Comparison of ENCODE assay signal across 12 cellular contexts in genomic region chr11:47991894-47992293, GRCh38. TPM values are rescaled to one million over a fixed set of nuclear protein-coding genes. Genes with fewer than 3 reads are reported as not detected.
DNase-seq lines count a peak whose midpoint lies in the region; ATAC-seq, FAIRE-seq and TF ChIP-seq lines count a peak whose summit lies in the region.
"Had no signal": no experiment of that assay in that cellular context is flagged by ENCODE, and none has a peak within 500 bp of the region (broad histone marks: within the 10 kb centered on the region; RNA-seq: fewer than 3 reads in every experiment).

No MANE protein-coding gene starts in this region.

- peaks cover 59% of the 10 kb centered on the region for H3K4me1 Mint-ChIP-seq in Calu3 (ENCODE audit: low read depth, unreplicated experiment)
- peaks cover 15% of the 10 kb centered on the region for H3K4me1 Mint-ChIP-seq in astrocyte (ENCODE audit: low read depth, unreplicated experiment)
- H3K4me1 Mint-ChIP-seq in naive thymus-derived CD4-positive, alpha-beta T cell, result peaks cover 17 to 73% (median 62%) of the 10 kb centered on the region in 7 donors

- POLR2A ChIA-PET in naive thymus-derived CD4-positive, alpha-beta T cell (lab: Charles Lee), result interaction anchor here (1.8 kb wide), 1 partner anchor 9 kb away, joined by 9 read pairs; no protein-coding TSS in a partner anchor

- no peaks in the 10 kb centered on the region for H3K9me3 ChIP-seq in astrocyte (ENCODE audit: insufficient read depth, low read depth, low read length)
- no peaks in the 10 kb centered on the region for H3K9me3 ChIP-seq in naive thymus-derived CD4-positive, alpha-beta T cell (ENCODE audit: control insufficient read depth in 2 of 3, low read length in 3 of 3)
- H3K9me3 ChIP-seq: breast epithelium, Caco-2 had no signal

- H3K27me3 Mint-ChIP-seq in Calu3 (ENCODE audit: unreplicated experiment) (no peaks in the 10 kb centered on the region), astrocyte (ENCODE audit: low read depth, unreplicated experiment) (no peaks in the 10 kb centered on the region)
- H3K27me3 Mint-ChIP-seq in naive thymus-derived CD4-positive, alpha-beta T cell, result no peaks in the 10 kb centered on the region

- TF ChIP-seq CTCF in C4-2B (conservative IDR thresholded peaks at IDR 0.05) (no peak), Calu3 (IDR thresholded peaks at IDR 0.05; ENCODE audit: unreplicated experiment) (no peak), astrocyte (IDR thresholded peaks at IDR 0.05; ENCODE audit: insufficient read depth, low read depth, low read length) (no peak)

- no peak overlapping the region for H2AFZ ChIP-seq in astrocyte (ENCODE audit: low read depth, low read length)

- BruUV-seq in Calu3 (replicated peaks; lab: Mats Ljungman, UMichigan), result no TSS peak

- H3K4me1 ChIP-seq in astrocyte (ENCODE audit: insufficient read depth, low read length), result peaks cover 11% of the 10 kb centered on the region
- peaks cover 6 to 17% of the 10 kb centered on the region in 2 donors for H3K4me1 ChIP-seq in naive thymus-derived CD4-positive, alpha-beta T cell (ENCODE audit: control insufficient read depth in 2 of 2, insufficient read depth in 2 of 2, low read length in 2 of 2)
- H3K4me1 ChIP-seq: breast epithelium had no signal

- intact Hi-C loops in Calu3 (cut with micrococcal nuclease; ENCODE audit: unreplicated experiment), result loop anchor here (2.0 to 5.0 kb wide), 2 partner anchors 45 to 63 kb away; no protein-coding TSS in a partner anchor
- intact Hi-C loops in naive thymus-derived CD4-positive, alpha-beta T cell (cut with micrococcal nuclease), result loop anchor here in 1 of 2 donors (1.0 kb wide), 1 partner anchor 9 kb away; no protein-coding TSS in a partner anchor

- H3K36me3 Mint-ChIP-seq in Calu3 (ENCODE audit: insufficient read depth, unreplicated experiment), result peaks cover 44% of the 10 kb centered on the region
- no peaks in the 10 kb centered on the region for H3K36me3 Mint-ChIP-seq in astrocyte (ENCODE audit: low read depth, unreplicated experiment)
- H3K36me3 Mint-ChIP-seq in naive thymus-derived CD4-positive, alpha-beta T cell, result peaks cover 0 to 19% (median 0%) of the 10 kb centered on the region in 5 donors

- no peaks in the 10 kb centered on the region for H3K36me3 ChIP-seq in astrocyte (ENCODE audit: insufficient read depth, low read length)
- H3K36me3 ChIP-seq in naive thymus-derived CD4-positive, alpha-beta T cell (ENCODE audit: control insufficient read depth in 2 of 3, insufficient read depth in 3 of 3, low read length in 3 of 3), result no peaks in the 10 kb centered on the region
- H3K36me3 ChIP-seq: breast epithelium had no signal

- no peaks in the 10 kb centered on the region for H3K27me3 ChIP-seq in astrocyte (ENCODE audit: insufficient read depth, low read length)
- no peaks in the 10 kb centered on the region for H3K27me3 ChIP-seq in naive thymus-derived CD4-positive, alpha-beta T cell (ENCODE audit: control insufficient read depth in 2 of 2, insufficient read depth in 2 of 2, low read length in 2 of 2)
- H3K27me3 ChIP-seq: breast epithelium had no signal

- CTCF ChIA-PET in Calu3 (lab: Charles Lee), result no interaction called here
- CTCF ChIA-PET in naive thymus-derived CD4-positive, alpha-beta T cell (lab: Charles Lee), result interaction anchor here (2.1 kb wide), 1 partner anchor 117 kb away, joined by 6 read pairs; no protein-coding TSS in a partner anchor

- H3K4me3 Mint-ChIP-seq in Calu3 (ENCODE audit: low read depth, unreplicated experiment), result no peak overlapping the region
- no peak overlapping the region for H3K4me3 Mint-ChIP-seq in astrocyte (ENCODE audit: unreplicated experiment)
- peak overlapping the region in 8 of 10 donors; percentile 55 to 83 (median 72) for H3K4me3 Mint-ChIP-seq in naive thymus-derived CD4-positive, alpha-beta T cell

- DNase-seq in Calu3, result no peak
- DNase-seq in astrocyte (ENCODE audit: low read depth), result no peak
- no peak for DNase-seq in naive thymus-derived CD4-positive, alpha-beta T cell
- no peak for DNase-seq in T1000 (lab: John Stamatoyannopoulos, UW)
- no peak for DNase-seq in COR-L47 (lab: John Stamatoyannopoulos, UW)
- no peak for DNase-seq in NCI-H146 treated with DMSO at 0.1 percent for 48 hours (lab: John Stamatoyannopoulos, UW; ENCODE audit: unreplicated experiment)
- DNase-seq: activated CD4-positive, alpha-beta T cell treated with anti-CD3 and anti-CD28 coated beads for 1 hour; Caco-2 had no signal

- H3K79me2 ChIP-seq in astrocyte (ENCODE audit: insufficient read depth, low read length), result peaks cover 88% of the 10 kb centered on the region

- ATAC-seq in naive thymus-derived CD4-positive, alpha-beta T cell, result no peak

- H3K9me3 Mint-ChIP-seq in Calu3 (ENCODE audit: low read depth, unreplicated experiment) (no peaks in the 10 kb centered on the region), astrocyte (ENCODE audit: unreplicated experiment) (no peaks in the 10 kb centered on the region)
- H3K9me3 Mint-ChIP-seq in naive thymus-derived CD4-positive, alpha-beta T cell, result no peaks in the 10 kb centered on the region
- H3K9me3 Mint-ChIP-seq: H9 had no signal

- H4K20me1 ChIP-seq in astrocyte (ENCODE audit: insufficient read depth, low read length), result peaks cover 51% of the 10 kb centered on the region

- H3K4me3 ChIP-seq in astrocyte (ENCODE audit: insufficient read depth, low read depth, low read length), result no peak overlapping the region
- H3K4me3 ChIP-seq in naive thymus-derived CD4-positive, alpha-beta T cell (ENCODE audit: low read length), result no peak overlapping the region

- H3K27ac ChIP-seq in C4-2B (peak overlapping the region; percentile 79; the same call in 1 of the 2 replicates), astrocyte (ENCODE audit: low read depth, low read length) (no peak overlapping the region)
- no peak overlapping the region for H3K27ac ChIP-seq in naive thymus-derived CD4-positive, alpha-beta T cell (ENCODE audit: low read depth, low read length)

- no peak overlapping the region for H3K9ac ChIP-seq in astrocyte (ENCODE audit: low read length)

- H3K27ac Mint-ChIP-seq in Calu3 (ENCODE audit: unreplicated experiment), result peak overlapping the region; percentile 98
- H3K27ac Mint-ChIP-seq in astrocyte (ENCODE audit: unreplicated experiment), result peak overlapping the region; percentile 63
- peak overlapping the region in 7 of 9 donors; percentile 29 to 93 (median 79) for H3K27ac Mint-ChIP-seq in naive thymus-derived CD4-positive, alpha-beta T cell

- no peak overlapping the region for H3K4me2 ChIP-seq in astrocyte (ENCODE audit: low read length)

- no peak for FAIRE-seq in astrocyte (lab: Jason Lieb, UNC)
- FAIRE-seq: endometrium had no signal

RNA-seq across cellular contexts. Expression of gene PTPRJ, which starts 11.5 kb away (rescaled TPM):
- total RNA-seq in Calu3 (2022), result 42.9 and 59.4 TPM in 2 replicates
- total RNA-seq in astrocyte, result 17.4 and 22.9 TPM in 2 replicates
- total RNA-seq in naive thymus-derived CD4-positive, alpha-beta T cell, result 10 to 100 TPM; 31.8 to 82.3 (median 53.9) TPM
- polyA plus RNA-seq in naive thymus-derived CD4-positive, alpha-beta T cell, result 10 to 100 TPM in 1 of 2 donors, 1 to 10 TPM in 1; 7.0 to 11.8 TPM

Comparison
In these comparisons a context has a peak if more than half of its experiments do, and no peak if none do; other contexts are left out.
1. H3K4me3 Mint-ChIP-seq: peak in naive thymus-derived CD4-positive, alpha-beta T cell (8 of 10); none in Calu3 (single experiment) and astrocyte (single experiment).
2. Peak in every context shown above with its lines, with median percentiles within 50 percentile points of each other: H3K27ac Mint-ChIP-seq.